ENCODE assay signal across 9 cellular contexts in genomic region chr15:31353931-31354330, GRCh38. TPM values are rescaled to one million over a fixed set of nuclear protein-coding genes. Genes with fewer than 3 reads are reported as not detected.
DNase-seq lines count a peak whose midpoint lies in the region; ATAC-seq and TF ChIP-seq lines count a peak whose summit lies in the region.
"Had no signal": no experiment of that assay in that cellular context is flagged by ENCODE, and none has a peak within 500 bp of the region (broad histone marks: within the 10 kb centered on the region; RNA-seq: fewer than 3 reads in every experiment).

No MANE protein-coding gene starts in this region.

- WGBS in thymus, result 75% methylated on average over 4 of the region's 4 CpGs

- H3K9me3 ChIP-seq in left lung (no peaks in the 10 kb centered on the region), thymus (ENCODE audit: control insufficient read depth) (no peaks in the 10 kb centered on the region)
- H3K9me3 ChIP-seq: A549 had no signal

- ATAC-seq in left lung (peak; percentile 48), GM18505 (IDR thresholded peaks at IDR 0.05; ENCODE audit: unreplicated experiment) (no peak), GM19463 (IDR thresholded peaks at IDR 0.05; ENCODE audit: unreplicated experiment) (no peak)

- H3K36me3 Mint-ChIP-seq in T-helper 1 cell treated with Interleukin-12 subunit alpha and Interleukin-12 subunit beta and Interleukin-4 antibody, amounts not matched to agents 30 μg/mL and 1 μg/mL, for 36 hours (ENCODE audit: low read depth), result peaks cover 53% of the 10 kb centered on the region

- DNase-seq in T-helper 1 cell (no peak), anterior cingulate cortex (lab: John Stamatoyannopoulos, UW) (peak in 38 of 58 donors; percentile 24 to 83 (median 56)), left lung (no peak), UCSD-AML1 (lab: John Stamatoyannopoulos, UW; ENCODE audit: unreplicated experiment) (no peak)

- H3K36me3 ChIP-seq in left lung, result peaks cover 0 to 12% of the 10 kb centered on the region in 2 donors
- peaks cover 42% of the 10 kb centered on the region for H3K36me3 ChIP-seq in thymus (ENCODE audit: control insufficient read depth, insufficient read depth)

- H3K27me3 ChIP-seq in left lung (no peaks in the 10 kb centered on the region), thymus (ENCODE audit: control insufficient read depth, insufficient read depth) (no peaks in the 10 kb centered on the region)

- no peaks in the 10 kb centered on the region for H3K27me3 Mint-ChIP-seq in T-helper 1 cell treated with Interleukin-12 subunit alpha and Interleukin-12 subunit beta and Interleukin-4 antibody, amounts not matched to agents 30 μg/mL and 1 μg/mL, for 36 hours (ENCODE audit: low read depth)

- H3K4me1 ChIP-seq in left lung (peaks cover 69 to 99% of the 10 kb centered on the region in 2 donors), thymus (ENCODE audit: control insufficient read depth, insufficient read depth, low read length) (peaks cover 91% of the 10 kb centered on the region)

- peak overlapping the region; percentile 82 for H3K4me3 Mint-ChIP-seq in T-helper 1 cell treated with Interleukin-12 subunit alpha and Interleukin-12 subunit beta and Interleukin-4 antibody, amounts not matched to agents 30 μg/mL and 1 μg/mL, for 36 hours

- intact Hi-C loops in left lung (cut with DNase I), result no loop called here

- H3K9me3 Mint-ChIP-seq in T-helper 1 cell treated with Interleukin-12 subunit alpha and Interleukin-12 subunit beta and Interleukin-4 antibody, amounts not matched to agents 30 μg/mL and 1 μg/mL, for 36 hours, result peaks cover 5% of the 10 kb centered on the region

- H3K4me3 ChIP-seq in left lung (no peak overlapping the region), thymus (ENCODE audit: low read length) (no peak overlapping the region)
- H3K4me3 ChIP-seq: A549 had no signal

- H3K27ac Mint-ChIP-seq in T-helper 1 cell treated with Interleukin-12 subunit alpha and Interleukin-12 subunit beta and Interleukin-4 antibody, amounts not matched to agents 30 μg/mL and 1 μg/mL, for 36 hours, result peak overlapping the region; percentile 89

- no peak for TF ChIP-seq CTCF in left lung (IDR thresholded peaks at IDR 0.05)

- peak overlapping the region; percentile 90 to 94 for H3K27ac ChIP-seq in left lung
- peak overlapping the region; percentile 83 for H3K27ac ChIP-seq in thymus (ENCODE audit: low read depth)

- TF ChIP-seq POLR2A in GM18505 (IDR thresholded peaks at IDR 0.05; ENCODE audit: borderline replicate concordance, extremely low read depth, insufficient read depth, insufficient read length), result no peak

- H3K4me1 Mint-ChIP-seq in T-helper 1 cell treated with Interleukin-12 subunit alpha and Interleukin-12 subunit beta and Interleukin-4 antibody, amounts not matched to agents 30 μg/mL and 1 μg/mL, for 36 hours (ENCODE audit: low read depth), result peaks cover 81% of the 10 kb centered on the region

RNA-seq across cellular contexts. Expression of gene KLF13, which starts 27.3 kb away (rescaled TPM):
- total RNA-seq in left lung, result 100 to 1,000 TPM; 110 to 116 TPM
- polyA plus RNA-seq in thymus, result 107 TPM

Comparison
In these comparisons a context has a peak if more than half of its experiments do, and no peak if none do; other contexts are left out.
1. DNase-seq: peak in anterior cingulate cortex (38 of 58); none in T-helper 1 cell (0 of 5), left lung (0 of 2) and UCSD-AML1 (single experiment).